ENCODE assay signal across 1 cellular context in genomic region chr2:112472547-112473263, GRCh38.
TF ChIP-seq lines count a peak whose summit lies in the region.

No MANE protein-coding gene starts in this region.

TF ChIP-seq in HEK293, 187 proteins besides CTCF, POLR2A, EP300 and RAD21 (continued from another document):
- TF ChIP-seq, protein P1, sequence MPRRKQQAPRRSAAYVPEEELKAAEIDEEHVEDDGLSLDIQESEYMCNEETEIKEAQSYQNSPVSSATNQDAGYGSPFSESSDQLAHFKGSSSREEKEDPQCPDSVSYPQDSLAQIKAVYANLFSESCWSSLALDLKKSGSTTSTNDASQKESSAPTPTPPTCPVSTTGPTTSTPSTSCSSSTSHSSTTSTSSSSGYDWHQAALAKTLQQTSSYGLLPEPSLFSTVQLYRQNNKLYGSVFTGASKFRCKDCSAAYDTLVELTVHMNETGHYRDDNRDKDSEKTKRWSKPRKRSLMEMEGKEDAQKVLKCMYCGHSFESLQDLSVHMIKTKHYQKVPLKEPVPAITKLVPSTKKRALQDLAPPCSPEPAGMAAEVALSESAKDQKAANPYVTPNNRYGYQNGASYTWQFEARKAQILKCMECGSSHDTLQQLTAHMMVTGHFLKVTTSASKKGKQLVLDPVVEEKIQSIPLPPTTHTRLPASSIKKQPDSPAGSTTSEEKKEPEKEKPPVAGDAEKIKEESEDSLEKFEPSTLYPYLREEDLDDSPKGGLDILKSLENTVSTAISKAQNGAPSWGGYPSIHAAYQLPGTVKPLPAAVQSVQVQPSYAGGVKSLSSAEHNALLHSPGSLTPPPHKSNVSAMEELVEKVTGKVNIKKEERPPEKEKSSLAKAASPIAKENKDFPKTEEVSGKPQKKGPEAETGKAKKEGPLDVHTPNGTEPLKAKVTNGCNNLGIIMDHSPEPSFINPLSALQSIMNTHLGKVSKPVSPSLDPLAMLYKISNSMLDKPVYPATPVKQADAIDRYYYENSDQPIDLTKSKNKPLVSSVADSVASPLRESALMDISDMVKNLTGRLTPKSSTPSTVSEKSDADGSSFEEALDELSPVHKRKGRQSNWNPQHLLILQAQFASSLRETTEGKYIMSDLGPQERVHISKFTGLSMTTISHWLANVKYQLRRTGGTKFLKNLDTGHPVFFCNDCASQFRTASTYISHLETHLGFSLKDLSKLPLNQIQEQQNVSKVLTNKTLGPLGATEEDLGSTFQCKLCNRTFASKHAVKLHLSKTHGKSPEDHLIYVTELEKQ (tag by site-specific recombination; IDR thresholded peaks at IDR 0.05; ENCODE audit: borderline replicate concordance) = no peak
- TF ChIP-seq ZNF704 (tag by site-specific recombination; IDR thresholded peaks at IDR 0.05) = no peak
